12 cellular contexts compared by ENCODE assay signal in genomic region chr15:29208352-29208751, GRCh38.
DNase-seq lines count a peak whose midpoint lies in the region; ATAC-seq, FAIRE-seq and TF ChIP-seq lines count a peak whose summit lies in the region.
"Had no signal": no experiment of that assay in that cellular context is flagged by ENCODE, and none has a peak within 500 bp of the region (broad histone marks: within the 10 kb centered on the region; RNA-seq: fewer than 3 reads in every experiment).

No MANE protein-coding gene starts in this region.

- ATAC-seq in K562 (peak; percentile 44; the same call in 2 of the 3 replicates), HG03521 (IDR thresholded peaks at IDR 0.05; ENCODE audit: unreplicated experiment) (no peak)
- ATAC-seq in activated CD8-positive, alpha-beta memory T cell treated with anti-CD3 and anti-CD28 coated beads, Interleukin-2, amount 10 ng/mL, durations not matched to agents 7 days and 5 days: no peak

- POLR2A ChIA-PET in K562 (lab: Yijun Ruan, JAX): interaction anchor here (0.7 kb wide), 1 partner anchor 132 kb away, joined by 3 read pairs; no protein-coding TSS in a partner anchor

- no peak overlapping the region for H3K27ac Mint-ChIP-seq in activated CD8-positive, alpha-beta memory T cell treated with anti-CD3 and anti-CD28 coated beads, Interleukin-2, amount 10 ng/mL, durations not matched to agents 7 days and 5 days
- H3K27ac Mint-ChIP-seq: B cell had no signal

- H3K9me3 ChIP-seq in K562 (replicated peaks; ENCODE audit: control insufficient read depth, insufficient read depth, low read depth, low read length): no peaks in the 10 kb centered on the region
- H3K9me3 ChIP-seq: neutrophil had no signal

- H2AFZ ChIP-seq in K562 (ENCODE audit: low read depth, low read length): no peak overlapping the region

- 0% methylated on average over 5 of the region's 5 CpGs for WGBS in K562 (ENCODE audit: insufficient coverage, low coverage, missing lambda C conversion rate)

- H3K9ac ChIP-seq in K562 (ENCODE audit: insufficient read depth in 1 of 2, low read depth in 2 of 2, low read length in 2 of 2): no peak overlapping the region

- H3K36me3 ChIP-seq in K562 (ENCODE audit: control insufficient read depth, insufficient read depth, low read length): no peaks in the 10 kb centered on the region
- H3K36me3 ChIP-seq: neutrophil had no signal

- in situ Hi-C loops in K562 (cut with MboI) (no loop called here), GM13977 (cut with MboI; ENCODE audit: low pct_unique_long_range_greater_than_20kb, low sequenced_read_pairs, unreplicated experiment) (no loop called here)

- intact Hi-C loops in K562 (cut with micrococcal nuclease): no loop called here

- no peak for TF ChIP-seq EP300 in K562 (IDR thresholded peaks at IDR 0.05; ENCODE audit: low read length)

- no peaks in the 10 kb centered on the region for H3K9me3 Mint-ChIP-seq in activated CD8-positive, alpha-beta memory T cell treated with anti-CD3 and anti-CD28 coated beads, Interleukin-2, amount 10 ng/mL, durations not matched to agents 7 days and 5 days (ENCODE audit: low read depth)

- no peak for TF ChIP-seq POLR2A in K562 (conservative IDR thresholded peaks at IDR 0.05)

- peaks cover 7 to 16% of the 10 kb centered on the region in 2 experiments; a peak in 4 of 5 replicates for H3K27me3 ChIP-seq in K562 (ENCODE audit: control insufficient read depth in 2 of 2, insufficient read depth in 2 of 2, low read length in 2 of 2)

- H3K27me3 Mint-ChIP-seq in activated CD8-positive, alpha-beta memory T cell treated with anti-CD3 and anti-CD28 coated beads, Interleukin-2, amount 10 ng/mL, durations not matched to agents 7 days and 5 days: peaks cover 31% of the 10 kb centered on the region

- H3K4me2 ChIP-seq in K562 (ENCODE audit: insufficient read depth, low read length): no peak overlapping the region

- TF ChIP-seq CTCF in K562 (IDR thresholded peaks at IDR 0.05 in 2 of 3, conservative IDR thresholded peaks at IDR 0.05 in 1 of 3; ENCODE audit: insufficient read depth in 2 of 3, low read depth in 1 of 3, low read length in 3 of 3) (peak; percentile 16 to 41 (median 33); a peak in 4 of 6 replicates), GM13977 (IDR thresholded peaks at IDR 0.05; ENCODE audit: extremely low read depth, insufficient read depth, missing control alignments) (no peak)

- no peak overlapping the region for H3K4me3 Mint-ChIP-seq in activated CD8-positive, alpha-beta memory T cell treated with anti-CD3 and anti-CD28 coated beads, Interleukin-2, amount 10 ng/mL, durations not matched to agents 7 days and 5 days
- H3K4me3 Mint-ChIP-seq: B cell had no signal

- DNase-seq in CMK (ENCODE audit: low read depth) (peak; percentile 5), LHCN-M2 (ENCODE audit: low read depth) (peak; percentile 4), NCI-H345 treated with DMSO at 0.1 percent for 48 hours (lab: John Stamatoyannopoulos, UW; ENCODE audit: unreplicated experiment) (peak; percentile 80), K562 (ENCODE audit: extremely low read depth in 1 of 4, low spot score in 3 of 4) (peak in 1 of 4 experiments; percentile 2), 8988T (no peak), GM13977 (ENCODE audit: low spot score) (no peak)
- DNase-seq in activated CD8-positive, alpha-beta memory T cell treated with anti-CD3 and anti-CD28 coated beads, Interleukin-2, amount 10 ng/mL, durations not matched to agents 7 days and 5 days: no peak
- DNase-seq: SW 1271 had no signal

- no peak for FAIRE-seq in K562 (lab: Jason Lieb, UNC)
- FAIRE-seq: keratinocyte had no signal

- no peaks in the 10 kb centered on the region for H3K4me1 ChIP-seq in K562 (replicated peaks in 1 of 2; ENCODE audit: control insufficient read depth in 2 of 2, insufficient read depth in 2 of 2, low read length in 2 of 2)

- no peak overlapping the region for H3K4me3 ChIP-seq in K562

- no peaks in the 10 kb centered on the region for H4K20me1 ChIP-seq in K562 (replicated peaks; ENCODE audit: control insufficient read depth, insufficient read depth, low read length)

- no peaks in the 10 kb centered on the region for H3K9me1 ChIP-seq in K562 (ENCODE audit: control insufficient read depth, insufficient read depth, low read length)

- H3K79me2 ChIP-seq in K562 (ENCODE audit: control insufficient read depth, insufficient read depth, low read length): no peaks in the 10 kb centered on the region

- no TSS peak for BruUV-seq in K562 (replicated peaks; lab: Mats Ljungman, UMichigan)

- H3K4me1 Mint-ChIP-seq in activated CD8-positive, alpha-beta memory T cell treated with anti-CD3 and anti-CD28 coated beads, Interleukin-2, amount 10 ng/mL, durations not matched to agents 7 days and 5 days: peaks cover 1% of the 10 kb centered on the region
- H3K4me1 Mint-ChIP-seq: B cell had no signal

- H3K36me3 Mint-ChIP-seq in activated CD8-positive, alpha-beta memory T cell treated with anti-CD3 and anti-CD28 coated beads, Interleukin-2, amount 10 ng/mL, durations not matched to agents 7 days and 5 days: no peaks in the 10 kb centered on the region

- TF ChIP-seq RAD21 in K562 (CRISPR knock-in tag; conservative IDR thresholded peaks at IDR 0.05 in 1 of 2, IDR thresholded peaks at IDR 0.05 in 1 of 2): no peak

- CTCF ChIA-PET in K562 (lab: Yijun Ruan, JAX; ENCODE audit: low intra/inter-chr PET ratio): no interaction called here
- CTCF ChIA-PET in activated CD8-positive, alpha-beta memory T cell treated with anti-CD3 and anti-CD28 coated beads, Interleukin-2, amount 10 ng/mL, durations not matched to agents 7 days and 5 days (lab: Charles Lee): no interaction called here

- H3K27ac ChIP-seq in K562 (ENCODE audit: extremely low read depth, low read depth, low read length): no peak overlapping the region
- H3K27ac ChIP-seq: neutrophil had no signal

TF ChIP-seq in K562, 482 proteins besides CTCF, POLR2A, EP300 and RAD21:
- TF ChIP-seq ZFPM2 (CRISPR knock-in tag; IDR thresholded peaks at IDR 0.05) (no peak), ZNF277 (CRISPR knock-in tag; IDR thresholded peaks at IDR 0.05; ENCODE audit: borderline replicate concordance) (no peak), POLR3G (IDR thresholded peaks at IDR 0.05; ENCODE audit: extremely low read depth, insufficient read length, insufficient replicate concordance) (no peak)

Comparison
In these comparisons a context has a peak if more than half of its experiments do, and no peak if none do; other contexts are left out.
1. DNase-seq: peak in CMK (single experiment), LHCN-M2 (single experiment) and NCI-H345 treated with DMSO at 0.1 percent for 48 hours (single experiment); none in 8988T (single experiment), GM13977 (single experiment) and activated CD8-positive, alpha-beta memory T cell treated with anti-CD3 and anti-CD28 coated beads, Interleukin-2, amount 10 ng/mL, durations not matched to agents 7 days and 5 days (single experiment).